ENCODE assay signal across 14 cellular contexts in the genomic region with DNA sequence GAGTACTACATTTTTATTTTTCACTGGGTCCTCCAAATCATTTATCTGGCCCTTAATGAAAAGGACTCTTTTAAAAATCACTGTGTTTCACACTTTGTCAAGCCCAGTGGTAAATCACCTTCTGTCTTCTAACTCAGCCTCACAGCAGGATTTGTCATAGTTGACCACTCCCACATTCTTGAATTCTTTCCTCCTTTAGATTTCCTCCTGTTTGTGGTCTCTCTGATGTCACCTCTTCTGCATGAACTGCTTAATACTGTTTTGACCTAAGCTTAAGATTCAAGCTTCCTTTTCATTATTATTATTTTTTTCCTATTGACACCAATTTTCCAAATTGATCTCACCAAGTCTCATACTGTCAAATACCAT.
DNase-seq lines count a peak whose midpoint lies in the region; ATAC-seq, FAIRE-seq and TF ChIP-seq lines count a peak whose summit lies in the region.
"Had no signal": no experiment of that assay in that cellular context is flagged by ENCODE, and none has a peak within 500 bp of the region (broad histone marks: within the 10 kb centered on the region; RNA-seq: fewer than 3 reads in every experiment).

No MANE protein-coding gene starts in this region.

- H3K23ac ChIP-seq in H1 (ENCODE audit: insufficient read length), result no peak overlapping the region

- H3K27ac ChIP-seq in H1 (ENCODE audit: low read depth, low read length), result no peak overlapping the region
- H3K27ac ChIP-seq in neural progenitor cell, result no peak overlapping the region
- no peak overlapping the region for H3K27ac ChIP-seq in Peyer's patch
- H3K27ac ChIP-seq in effector memory CD4-positive, alpha-beta T cell (ENCODE audit: insufficient read depth, low read length, poor library complexity, severe bottlenecking), result no peak overlapping the region
- H3K27ac ChIP-seq: ovary had no signal

- no peak for TF ChIP-seq EP300 in H1 (IDR thresholded peaks at IDR 0.05; ENCODE audit: borderline replicate concordance in 1 of 2, low read depth in 2 of 2, low read length in 2 of 2)

- H3K4me3 Mint-ChIP-seq in neural progenitor cell, result no peak overlapping the region
- H3K4me3 Mint-ChIP-seq: CD4-positive, CD25-positive, alpha-beta regulatory T cell had no signal

- no peaks in the 10 kb centered on the region for H3F3A ChIP-seq in neural progenitor cell (ENCODE audit: low read depth)

- H4K8ac ChIP-seq in H1 (ENCODE audit: extremely low read depth, insufficient read depth, low read length), result no peak overlapping the region

- no peaks in the 10 kb centered on the region for H3K36me3 ChIP-seq in H1 (ENCODE audit: control insufficient read depth in 2 of 4, insufficient read depth in 4 of 4, low read length in 3 of 4)
- no peaks in the 10 kb centered on the region for H3K36me3 ChIP-seq in neural progenitor cell
- no peaks in the 10 kb centered on the region for H3K36me3 ChIP-seq in Peyer's patch
- no peaks in the 10 kb centered on the region for H3K36me3 ChIP-seq in effector memory CD4-positive, alpha-beta T cell (ENCODE audit: control insufficient read depth, insufficient read depth, low read length)
- H3K36me3 ChIP-seq: ovary had no signal

- H3K4me3 ChIP-seq in H1 (ENCODE audit: extremely low read depth in 1 of 4, insufficient read depth in 2 of 4, low read depth in 3 of 4, low read length in 4 of 4) (no peak overlapping the region), neural progenitor cell (no peak overlapping the region), Peyer's patch (no peak overlapping the region)
- no peak overlapping the region for H3K4me3 ChIP-seq in effector memory CD4-positive, alpha-beta T cell (ENCODE audit: insufficient read depth, low read depth, low read length, poor library complexity, severe bottlenecking)
- H3K4me3 ChIP-seq: ovary had no signal

- no peak overlapping the region for H2BK5ac ChIP-seq in H1 (ENCODE audit: low read depth, low read length)

- no peak overlapping the region for H2BK12ac ChIP-seq in H1 (ENCODE audit: low read depth, low read length)

- H3K23me2 ChIP-seq in H1 (ENCODE audit: low read depth, low read length), result no peaks in the 10 kb centered on the region

- no peak overlapping the region for H2AK5ac ChIP-seq in H1 (ENCODE audit: low read depth, low read length)

- no peak overlapping the region for H4K5ac ChIP-seq in H1 (ENCODE audit: insufficient read length, low read depth, low read length)

- no peak for FAIRE-seq in H1 (lab: Jason Lieb, UNC)

- TF ChIP-seq CTCF in H1 (IDR thresholded peaks at IDR 0.05; ENCODE audit: control extremely low read depth in 1 of 3, insufficient read depth in 1 of 3, low read depth in 1 of 3, low read length in 3 of 3) (no peak), neural progenitor cell (IDR thresholded peaks at IDR 0.05) (no peak), Peyer's patch (IDR thresholded peaks at IDR 0.05) (no peak)

- ATAC-seq in GM21515 (IDR thresholded peaks at IDR 0.05; ENCODE audit: unreplicated experiment), result no peak
- no peak for ATAC-seq in GM21390 (IDR thresholded peaks at IDR 0.05; ENCODE audit: unreplicated experiment)

- DNase-seq in EH (ENCODE audit: low read depth) (peak; percentile 79), NCI-H226 (peak; percentile 85), H1 (ENCODE audit: low read depth in 1 of 2, low spot score in 2 of 2) (no peak), neural progenitor cell (ENCODE audit: low spot score) (peak; percentile 11), Peyer's patch (no peak)
- DNase-seq in effector memory CD4-positive, alpha-beta T cell, result no peak
- DNase-seq: activated effector memory CD4-positive, alpha-beta T cell treated with anti-CD3 and anti-CD28 coated beads, Interleukin-2, amount 50 U/mL, for 16 hours; CD4-positive, CD25-positive, alpha-beta regulatory T cell; NCI-H2029; ovary; stimulated activated naive CD4-positive, alpha-beta T cell; T-helper 1 cell had no signal

- no peak overlapping the region for H3K18ac ChIP-seq in H1 (ENCODE audit: extremely low read depth, low read length)

- H4K20me1 ChIP-seq in H1 (replicated peaks in 1 of 2; ENCODE audit: control insufficient read depth in 1 of 2, insufficient read depth in 2 of 2, low read length in 2 of 2), result no peaks in the 10 kb centered on the region
- no peaks in the 10 kb centered on the region for H4K20me1 ChIP-seq in neural progenitor cell (ENCODE audit: low read depth)

- H3K9ac ChIP-seq in H1 (replicated peaks in 1 of 4; ENCODE audit: extremely low read depth in 1 of 4, low read depth in 3 of 4, low read length in 3 of 4) (no peak overlapping the region), neural progenitor cell (no peak overlapping the region)

- no peaks in the 10 kb centered on the region for H3K79me2 ChIP-seq in H1 (ENCODE audit: control insufficient read depth in 1 of 2, insufficient read depth in 2 of 2, low read length in 2 of 2)
- H3K79me2 ChIP-seq in neural progenitor cell (ENCODE audit: low read depth), result no peaks in the 10 kb centered on the region

- H2BK120ac ChIP-seq in H1 (replicated peaks; ENCODE audit: low read depth, low read length), result no peak overlapping the region

- H2BK15ac ChIP-seq in H1 (ENCODE audit: low read length), result no peak overlapping the region

- TF ChIP-seq RAD21 in H1 (IDR thresholded peaks at IDR 0.05 in 1 of 2, conservative IDR thresholded peaks at IDR 0.05 in 1 of 2; ENCODE audit: low read depth in 2 of 2, low read length in 2 of 2), result no peak

- H3K27me3 Mint-ChIP-seq in neural progenitor cell (ENCODE audit: insufficient read depth, low read depth), result peaks cover 5% of the 10 kb centered on the region
- H3K27me3 Mint-ChIP-seq: CD4-positive, CD25-positive, alpha-beta regulatory T cell had no signal

- no peaks in the 10 kb centered on the region for H3K79me1 ChIP-seq in H1 (ENCODE audit: low read depth, low read length)

- H3K4me2 ChIP-seq in H1 (ENCODE audit: insufficient read depth in 1 of 2, low read depth in 2 of 2, low read length in 2 of 2) (no peak overlapping the region), neural progenitor cell (no peak overlapping the region)

- CTCF ChIA-PET in H1 (lab: Charles Lee; ENCODE audit: partially characterized antibody), result no interaction called here

- H3K4me1 ChIP-seq in H1 (replicated peaks in 1 of 4; ENCODE audit: control insufficient read depth in 3 of 4, insufficient read depth in 4 of 4, low read length in 3 of 4), result no peaks in the 10 kb centered on the region
- no peaks in the 10 kb centered on the region for H3K4me1 ChIP-seq in neural progenitor cell
- H3K4me1 ChIP-seq in Peyer's patch, result no peaks in the 10 kb centered on the region
- H3K4me1 ChIP-seq in effector memory CD4-positive, alpha-beta T cell (ENCODE audit: control insufficient read depth, insufficient read depth, low read length, poor library complexity, severe bottlenecking), result no peaks in the 10 kb centered on the region

- H3K14ac ChIP-seq in H1 (ENCODE audit: insufficient read length), result no peak overlapping the region

- H2BK20ac ChIP-seq in H1 (ENCODE audit: low read length), result no peak overlapping the region

- no peak overlapping the region for H3K4ac ChIP-seq in H1 (replicated peaks; ENCODE audit: insufficient read length, low read depth, low read length)

- H3K4me1 Mint-ChIP-seq in neural progenitor cell, result peaks cover 15% of the 10 kb centered on the region
- H3K4me1 Mint-ChIP-seq: CD4-positive, CD25-positive, alpha-beta regulatory T cell had no signal

- peaks cover 2% of the 10 kb centered on the region for H3K36me3 Mint-ChIP-seq in neural progenitor cell
- H3K36me3 Mint-ChIP-seq: CD4-positive, CD25-positive, alpha-beta regulatory T cell had no signal

- H3K56ac ChIP-seq in H1 (replicated peaks; ENCODE audit: insufficient read length, low read depth, low read length), result no peak overlapping the region

- H3K9me3 ChIP-seq in H1 (ENCODE audit: insufficient read depth in 2 of 2, low read depth in 1 of 2, low read length in 1 of 2) (no peaks in the 10 kb centered on the region), neural progenitor cell (ENCODE audit: low read depth) (no peaks in the 10 kb centered on the region), Peyer's patch (no peaks in the 10 kb centered on the region)
- H3K9me3 ChIP-seq in effector memory CD4-positive, alpha-beta T cell (ENCODE audit: control insufficient read depth, low read length), result no peaks in the 10 kb centered on the region
- H3K9me3 ChIP-seq: ovary had no signal

- POLR2A ChIA-PET in H1 (lab: Charles Lee; ENCODE audit: partially characterized antibody), result no interaction called here

- H4K91ac ChIP-seq in H1 (replicated peaks; ENCODE audit: insufficient read length, low read length), result no peak overlapping the region

- peaks cover 9% of the 10 kb centered on the region for H3K9me3 Mint-ChIP-seq in neural progenitor cell

- H3K27me3 ChIP-seq in H1 (replicated peaks in 1 of 4; ENCODE audit: control insufficient read depth in 3 of 4, extremely low read depth in 1 of 4, insufficient read depth in 3 of 4, low read length in 3 of 4) (no peaks in the 10 kb centered on the region), neural progenitor cell (no peaks in the 10 kb centered on the region), Peyer's patch (no peaks in the 10 kb centered on the region)
- H3K27me3 ChIP-seq in effector memory CD4-positive, alpha-beta T cell (replicated peaks; ENCODE audit: control insufficient read depth, insufficient read depth, low read length, poor library complexity, severe bottlenecking), result no peaks in the 10 kb centered on the region
- H3K27me3 ChIP-seq: ovary had no signal

- H3K27ac Mint-ChIP-seq in neural progenitor cell, result no peak overlapping the region
- H3K27ac Mint-ChIP-seq: CD4-positive, CD25-positive, alpha-beta regulatory T cell had no signal

- H2AFZ ChIP-seq in H1 (ENCODE audit: low read length), result no peak overlapping the region
- no peak overlapping the region for H2AFZ ChIP-seq in neural progenitor cell (replicated peaks)

- no peak for TF ChIP-seq POLR2A in H1 (IDR thresholded peaks at IDR 0.05; ENCODE audit: control extremely low read depth in 1 of 2, low read depth in 2 of 2, low read length in 2 of 2)
- TF ChIP-seq POLR2A in Peyer's patch (IDR thresholded peaks at IDR 0.05), result no peak

TF ChIP-seq in H1, 55 proteins besides CTCF, POLR2A, EP300 and RAD21:
- TF ChIP-seq TEAD4 (IDR thresholded peaks at IDR 0.05; ENCODE audit: low read depth, low read length) (0 out of 2 replicates have a peak, but pooled peaks have one; percentile 21), KDM1A (IDR thresholded peaks at IDR 0.05; ENCODE audit: borderline replicate concordance, low read length) (no peak)

Comparison
In these comparisons a context has a peak if more than half of its experiments do, and no peak if none do; other contexts are left out.
1. DNase-seq: peak in EH (single experiment), NCI-H226 (single experiment) and neural progenitor cell (single experiment); none in H1 (0 of 2), Peyer's patch (0 of 3) and effector memory CD4-positive, alpha-beta T cell (0 of 3).